26 cellular contexts compared by ENCODE assay signal in the genomic region with DNA sequence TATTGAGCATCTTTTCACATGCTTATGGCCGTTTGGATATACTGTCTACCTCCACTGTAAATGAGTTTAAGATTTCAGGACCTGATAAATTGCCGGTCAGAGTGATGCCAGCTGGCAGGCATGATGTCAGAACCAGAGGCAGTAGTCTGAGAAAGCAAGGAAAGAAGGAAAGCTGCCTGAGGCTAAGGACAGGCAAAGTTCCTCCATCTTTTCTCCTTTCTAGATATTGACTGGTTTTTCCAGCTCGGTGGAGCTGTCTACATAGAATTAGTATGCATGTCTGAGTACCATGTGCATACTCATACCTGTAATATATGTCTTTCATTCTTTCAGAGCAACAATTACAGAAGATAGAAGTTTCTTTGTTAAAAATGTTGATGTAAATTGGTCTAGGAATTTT. TPM values are rescaled to one million over a fixed set of nuclear protein-coding genes. Genes with fewer than 3 reads are reported as not detected.
DNase-seq lines count a peak whose midpoint lies in the region; ATAC-seq, FAIRE-seq and TF ChIP-seq lines count a peak whose summit lies in the region.
"Had no signal": no experiment of that assay in that cellular context is flagged by ENCODE, and none has a peak within 500 bp of the region (broad histone marks: within the 10 kb centered on the region; RNA-seq: fewer than 3 reads in every experiment).

No MANE protein-coding gene starts in this region.

- no CpG with 5 or more reads among the region's 3 CpGs for WGBS in trophoblast cell (ENCODE audit: extremely low coverage, insufficient coverage, insufficient read length)

- FAIRE-seq in HTR-8/SVneo (lab: Jason Lieb, UNC) = no peak
- FAIRE-seq: A204.1, GM12878, GM12892, GM18507 had no signal

- no peak overlapping the region for H4K8ac ChIP-seq in trophoblast cell (ENCODE audit: low read depth, low read length)

- no peak overlapping the region for H3K14ac ChIP-seq in trophoblast cell (ENCODE audit: low read length)

- H4K91ac ChIP-seq in trophoblast cell (ENCODE audit: low read depth, low read length) = no peak overlapping the region

- H3K79me2 ChIP-seq in trophoblast cell (ENCODE audit: control insufficient read depth, insufficient read depth, low read length, poor library complexity) = no peaks in the 10 kb centered on the region

- no peaks in the 10 kb centered on the region for H3K79me1 ChIP-seq in trophoblast cell (ENCODE audit: low read length)

- peaks cover 12% of the 10 kb centered on the region for H3K4me1 Mint-ChIP-seq in activated CD4-positive, alpha-beta T cell treated with anti-CD3 and anti-CD28 coated beads for 36 hours

- no peaks in the 10 kb centered on the region for H3K9me3 ChIP-seq in trophoblast cell (ENCODE audit: insufficient read depth, low read depth, low read length)
- H3K9me3 ChIP-seq: BE2C, BLaER1 had no signal

- no peak overlapping the region for H2BK5ac ChIP-seq in trophoblast cell (ENCODE audit: low read depth, low read length, poor library complexity)

- no peaks in the 10 kb centered on the region for H3K36me3 ChIP-seq in trophoblast cell (ENCODE audit: control insufficient read depth in 1 of 2, insufficient read depth in 2 of 2, low read length in 2 of 2)
- H3K36me3 ChIP-seq: BE2C had no signal

- no peaks in the 10 kb centered on the region for H3K4me1 ChIP-seq in trophoblast cell (ENCODE audit: control insufficient read depth in 1 of 2, insufficient read depth in 2 of 2, low read length in 2 of 2)
- H3K4me1 ChIP-seq: BE2C had no signal

- H2AK5ac ChIP-seq in trophoblast cell (ENCODE audit: low read length) = no peak overlapping the region

- H3K4ac ChIP-seq in trophoblast cell (ENCODE audit: low read depth, low read length) = no peak overlapping the region

- CTCF ChIA-PET in activated CD4-positive, alpha-beta T cell treated with anti-CD3 and anti-CD28 coated beads for 36 hours (lab: Charles Lee) = no interaction called here

- H3K27ac ChIP-seq in trophoblast cell (ENCODE audit: low read depth, low read length) = no peak overlapping the region
- H3K27ac ChIP-seq: BLaER1 had no signal

- H3K27me3 Mint-ChIP-seq in activated CD4-positive, alpha-beta T cell treated with anti-CD3 and anti-CD28 coated beads for 36 hours = no peaks in the 10 kb centered on the region
- H3K27me3 Mint-ChIP-seq: CD4-positive, alpha-beta memory T cell; CD4-positive, CD25-positive, alpha-beta regulatory T cell; CD8-positive, alpha-beta memory T cell had no signal

- TF ChIP-seq CTCF in epithelial cell of esophagus (IDR thresholded peaks at IDR 0.05; ENCODE audit: insufficient read depth, low read depth, low read length, missing control alignments) (no peak), fibroblast of villous mesenchyme (IDR thresholded peaks at IDR 0.05; ENCODE audit: insufficient read depth, low read depth, low read length) (no peak)

- no peak overlapping the region for H3K23ac ChIP-seq in trophoblast cell (ENCODE audit: low read length)

- ATAC-seq in activated CD4-positive, alpha-beta T cell treated with anti-CD3 and anti-CD28 coated beads for 36 hours = no peak
- ATAC-seq: GM12878 had no signal

- H3K36me3 Mint-ChIP-seq in activated CD4-positive, alpha-beta T cell treated with anti-CD3 and anti-CD28 coated beads for 36 hours (ENCODE audit: low read depth) = peaks cover 23% of the 10 kb centered on the region
- H3K36me3 Mint-ChIP-seq: CD14-positive monocyte; CD4-positive, alpha-beta memory T cell had no signal

- H4K12ac ChIP-seq in trophoblast cell (ENCODE audit: low read depth, low read length) = no peak overlapping the region

- no peaks in the 10 kb centered on the region for H3K27me3 ChIP-seq in trophoblast cell (ENCODE audit: insufficient read depth, low read length)
- H3K27me3 ChIP-seq: BE2C, BLaER1 had no signal

- DNase-seq in epithelial cell of esophagus (ENCODE audit: low read depth) = peak; percentile 26
- peak; percentile 20 for DNase-seq in fibroblast of villous mesenchyme (ENCODE audit: low read depth)
- DNase-seq in trophoblast cell = peak; percentile 60 to 88
- DNase-seq in HTR-8/SVneo (ENCODE audit: insufficient read length, low spot score) = no peak
- DNase-seq in activated CD4-positive, alpha-beta T cell treated with anti-CD3 and anti-CD28 coated beads for 36 hours = no peak
- DNase-seq: 8988T; ACHN; BE2C; C1 segment of cervical spinal cord; CD4-positive, alpha-beta memory T cell; CD4-positive, CD25-positive, alpha-beta regulatory T cell; CD8-positive, alpha-beta memory T cell; COR-L47; DMS 273 treated with DMSO at 0.1 percent for 48 hours; DMS153; DMS53; DMS79; DND-41; EL; GDM1 had no signal

- H2AFZ ChIP-seq in trophoblast cell (ENCODE audit: insufficient read depth, low read length, poor library complexity) = no peak overlapping the region

- no peak overlapping the region for H3K9ac ChIP-seq in trophoblast cell (ENCODE audit: low read length)
- H3K9ac ChIP-seq: BLaER1 had no signal

- POLR2A ChIA-PET in activated CD4-positive, alpha-beta T cell treated with anti-CD3 and anti-CD28 coated beads for 36 hours (lab: Charles Lee) = no interaction called here

- no peak overlapping the region for H3K4me3 ChIP-seq in epithelial cell of esophagus (ENCODE audit: low read length)
- H3K4me3 ChIP-seq in fibroblast of villous mesenchyme (ENCODE audit: low read depth, low read length) = no peak overlapping the region
- no peak overlapping the region for H3K4me3 ChIP-seq in trophoblast cell (ENCODE audit: low read depth, low read length)
- H3K4me3 ChIP-seq: BLaER1, GM12878 had no signal

- H2BK120ac ChIP-seq in trophoblast cell (ENCODE audit: insufficient read depth, low read length, poor library complexity) = no peak overlapping the region

- no peak overlapping the region for H3K18ac ChIP-seq in trophoblast cell (ENCODE audit: low read length)

- no peak overlapping the region for H3K4me3 Mint-ChIP-seq in activated CD4-positive, alpha-beta T cell treated with anti-CD3 and anti-CD28 coated beads for 36 hours
- H3K4me3 Mint-ChIP-seq: CD14-positive monocyte; CD4-positive, alpha-beta memory T cell; CD4-positive, CD25-positive, alpha-beta regulatory T cell; CD8-positive, alpha-beta memory T cell had no signal

- no peak overlapping the region for H2BK12ac ChIP-seq in trophoblast cell (ENCODE audit: low read length)

- H3K9me3 Mint-ChIP-seq in activated CD4-positive, alpha-beta T cell treated with anti-CD3 and anti-CD28 coated beads for 36 hours (ENCODE audit: low read depth) = no peaks in the 10 kb centered on the region
- H3K9me3 Mint-ChIP-seq: CD4-positive, alpha-beta memory T cell had no signal

- H3K4me2 ChIP-seq in trophoblast cell (ENCODE audit: low read length) = no peak overlapping the region
- H3K4me2 ChIP-seq: BLaER1 had no signal

- intact Hi-C loops in activated CD4-positive, alpha-beta T cell treated with anti-CD3 and anti-CD28 coated beads for 36 hours (cut with DNase I, micrococcal nuclease) = no loop called here

- no peak overlapping the region for H3K27ac Mint-ChIP-seq in activated CD4-positive, alpha-beta T cell treated with anti-CD3 and anti-CD28 coated beads for 36 hours
- H3K27ac Mint-ChIP-seq: CD4-positive, alpha-beta memory T cell; CD4-positive, CD25-positive, alpha-beta regulatory T cell; CD8-positive, alpha-beta memory T cell had no signal

RNA-seq across cellular contexts. Expression of gene CDCA7L, which starts 52.3 kb away (rescaled TPM):
- 23.2 and 31.5 TPM in 2 replicates for total RNA-seq in fibroblast of villous mesenchyme
- 0.47 and 0.66 TPM in 2 replicates for polyA plus RNA-seq in trophoblast cell (2013)
- total RNA-seq in activated CD4-positive, alpha-beta T cell treated with anti-CD3 and anti-CD28 coated beads for 36 hours = 10 to 100 TPM; 86.9 to 92.1 TPM

Comparison
In these comparisons a context has a peak if more than half of its experiments do, and no peak if none do; other contexts are left out.
1. DNase-seq: peak in epithelial cell of esophagus (single experiment), fibroblast of villous mesenchyme (single experiment) and trophoblast cell (2 of 2); none in HTR-8/SVneo (single experiment) and activated CD4-positive, alpha-beta T cell treated with anti-CD3 and anti-CD28 coated beads for 36 hours (single experiment).